8 cellular contexts compared by ENCODE assay signal in the genomic region with DNA sequence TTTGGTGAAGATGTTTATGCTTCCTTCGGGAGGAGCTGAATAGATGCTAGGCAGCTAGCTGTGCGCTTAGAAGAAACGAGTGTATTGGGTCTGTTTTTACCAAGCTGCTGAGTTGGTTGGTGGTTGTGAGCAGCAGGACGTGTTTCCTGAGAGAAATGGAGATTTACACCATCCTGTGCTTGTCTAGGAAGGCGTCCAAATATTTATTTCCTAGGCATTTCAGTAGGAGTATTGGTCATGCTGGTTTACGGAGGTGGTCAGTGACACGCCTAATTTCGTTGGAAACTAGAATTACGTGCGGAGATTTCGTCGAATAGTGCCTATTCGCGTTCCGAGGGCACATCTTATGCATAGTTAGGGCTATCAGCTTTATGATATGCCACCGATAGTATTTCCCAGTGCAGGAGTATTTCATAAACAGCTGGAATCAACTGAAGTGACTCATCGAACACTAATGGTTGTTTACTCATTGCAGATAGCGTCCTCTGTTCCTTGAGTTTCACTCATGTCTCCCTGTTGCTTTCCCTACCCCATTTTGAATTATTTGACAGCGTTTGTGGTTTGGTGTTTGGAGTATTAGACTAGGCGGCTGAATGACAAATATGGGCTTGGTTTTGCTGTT. TPM values are rescaled to one million over a fixed set of nuclear protein-coding genes. Genes with fewer than 3 reads are reported as not detected.
DNase-seq lines count a peak whose midpoint lies in the region; ATAC-seq and TF ChIP-seq lines count a peak whose summit lies in the region.

No MANE protein-coding gene starts in this region.

- H3K9me3 Mint-ChIP-seq in activated CD8-positive, alpha-beta memory T cell treated with anti-CD3 and anti-CD28 coated beads, Interleukin-2, amount 10 ng/mL, durations not matched to agents 7 days and 5 days (ENCODE audit: low read depth): no peaks in the 10 kb centered on the region
- no peaks in the 10 kb centered on the region for H3K9me3 Mint-ChIP-seq in stimulated activated effector memory CD8-positive, alpha-beta T cell treated with anti-CD3 and anti-CD28 coated beads, Interleukin-12 subunit alpha, Interleukin-12 subunit beta, amount 100 ng/mL, for 72 hours

- peak; percentile 42 for DNase-seq in activated CD8-positive, alpha-beta memory T cell treated with anti-CD3 and anti-CD28 coated beads, Interleukin-2, amount 10 ng/mL, durations not matched to agents 7 days and 5 days
- DNase-seq in activated CD8-positive, alpha-beta memory T cell treated with anti-CD3 and anti-CD28 coated beads, Interleukin-2, amount 50 U/mL, for 4 hours: no peak
- DNase-seq in NCI-H226: peak; percentile 70
- peak; percentile 72 for DNase-seq in astrocyte of the spinal cord (ENCODE audit: low read depth, low spot score)
- DNase-seq in iris pigment epithelial cell (ENCODE audit: low read depth): peak; percentile 83
- peak in 1 of 2 donors; percentile 58 for DNase-seq in stimulated activated effector memory CD8-positive, alpha-beta T cell treated with anti-CD3 and anti-CD28 coated beads, Interleukin-12 subunit alpha, Interleukin-12 subunit beta, amount 100 ng/mL, for 72 hours (ENCODE audit: low spot score in 2 of 2)
- no peak for DNase-seq in GDM1 (lab: John Stamatoyannopoulos, UW)

- CTCF ChIA-PET in activated CD8-positive, alpha-beta memory T cell treated with anti-CD3 and anti-CD28 coated beads, Interleukin-2, amount 10 ng/mL, durations not matched to agents 7 days and 5 days (lab: Charles Lee): interaction anchor here (0.8 to 2.2 kb wide), 4 partner anchors 19 to 88 kb away, joined by 3 to 7 read pairs (median 4); no protein-coding TSS in a partner anchor

- in situ Hi-C loops in astrocyte of the spinal cord (cut with HindIII; ENCODE audit: low sequenced_read_pairs): no loop called here

- peaks cover 7% of the 10 kb centered on the region for H3K36me3 Mint-ChIP-seq in activated CD8-positive, alpha-beta memory T cell treated with anti-CD3 and anti-CD28 coated beads, Interleukin-2, amount 10 ng/mL, durations not matched to agents 7 days and 5 days
- H3K36me3 Mint-ChIP-seq in stimulated activated effector memory CD8-positive, alpha-beta T cell treated with anti-CD3 and anti-CD28 coated beads, Interleukin-12 subunit alpha, Interleukin-12 subunit beta, amount 100 ng/mL, for 72 hours: peaks cover 24% of the 10 kb centered on the region

- TF ChIP-seq CTCF in astrocyte of the spinal cord (IDR thresholded peaks at IDR 0.05; ENCODE audit: low read depth, low read length): no peak

- ATAC-seq in activated CD8-positive, alpha-beta memory T cell treated with anti-CD3 and anti-CD28 coated beads, Interleukin-2, amount 10 ng/mL, durations not matched to agents 7 days and 5 days: peak; percentile 11
- ATAC-seq in HG02610 (IDR thresholded peaks at IDR 0.05; ENCODE audit: unreplicated experiment): peak; percentile 4
- peak; percentile 38 for ATAC-seq in stimulated activated effector memory CD8-positive, alpha-beta T cell treated with anti-CD3 and anti-CD28 coated beads, Interleukin-12 subunit alpha, Interleukin-12 subunit beta, amount 100 ng/mL, for 72 hours

- H3K27me3 Mint-ChIP-seq in activated CD8-positive, alpha-beta memory T cell treated with anti-CD3 and anti-CD28 coated beads, Interleukin-2, amount 10 ng/mL, durations not matched to agents 7 days and 5 days: no peaks in the 10 kb centered on the region

- peak overlapping the region; percentile 92 for H3K4me3 Mint-ChIP-seq in activated CD8-positive, alpha-beta memory T cell treated with anti-CD3 and anti-CD28 coated beads, Interleukin-2, amount 10 ng/mL, durations not matched to agents 7 days and 5 days
- H3K4me3 Mint-ChIP-seq in stimulated activated effector memory CD8-positive, alpha-beta T cell treated with anti-CD3 and anti-CD28 coated beads, Interleukin-12 subunit alpha, Interleukin-12 subunit beta, amount 100 ng/mL, for 72 hours: peak overlapping the region; percentile 84

- peak overlapping the region; percentile 95 for H3K27ac Mint-ChIP-seq in activated CD8-positive, alpha-beta memory T cell treated with anti-CD3 and anti-CD28 coated beads, Interleukin-2, amount 10 ng/mL, durations not matched to agents 7 days and 5 days
- H3K27ac Mint-ChIP-seq in stimulated activated effector memory CD8-positive, alpha-beta T cell treated with anti-CD3 and anti-CD28 coated beads, Interleukin-12 subunit alpha, Interleukin-12 subunit beta, amount 100 ng/mL, for 72 hours: peak overlapping the region; percentile 98

- H3K4me1 Mint-ChIP-seq in activated CD8-positive, alpha-beta memory T cell treated with anti-CD3 and anti-CD28 coated beads, Interleukin-2, amount 10 ng/mL, durations not matched to agents 7 days and 5 days: peaks cover 34% of the 10 kb centered on the region
- H3K4me1 Mint-ChIP-seq in stimulated activated effector memory CD8-positive, alpha-beta T cell treated with anti-CD3 and anti-CD28 coated beads, Interleukin-12 subunit alpha, Interleukin-12 subunit beta, amount 100 ng/mL, for 72 hours: peaks cover 36% of the 10 kb centered on the region

- H3K4me3 ChIP-seq in astrocyte of the spinal cord (ENCODE audit: low read depth, low read length): peak overlapping the region; percentile 73

RNA-seq across cellular contexts. Expression of gene TBC1D15, which starts 0.8 kb away (rescaled TPM):
- total RNA-seq in activated CD8-positive, alpha-beta memory T cell treated with anti-CD3 and anti-CD28 coated beads, Interleukin-2, amount 10 ng/mL, durations not matched to agents 7 days and 5 days: 10 to 100 TPM; 41.5 to 44.9 TPM

Comparison
In these comparisons a context has a peak if more than half of its experiments do, and no peak if none do; other contexts are left out.
1. DNase-seq: peak in activated CD8-positive, alpha-beta memory T cell treated with anti-CD3 and anti-CD28 coated beads, Interleukin-2, amount 10 ng/mL, durations not matched to agents 7 days and 5 days (single experiment), NCI-H226 (single experiment), astrocyte of the spinal cord (single experiment) and iris pigment epithelial cell (single experiment); none in activated CD8-positive, alpha-beta memory T cell treated with anti-CD3 and anti-CD28 coated beads, Interleukin-2, amount 50 U/mL, for 4 hours (single experiment) and GDM1 (single experiment).
2. Peak in every context shown above with its lines, with median percentiles within 50 percentile points of each other: ATAC-seq.